19 cellular contexts compared by ENCODE assay signal in the genomic region with DNA sequence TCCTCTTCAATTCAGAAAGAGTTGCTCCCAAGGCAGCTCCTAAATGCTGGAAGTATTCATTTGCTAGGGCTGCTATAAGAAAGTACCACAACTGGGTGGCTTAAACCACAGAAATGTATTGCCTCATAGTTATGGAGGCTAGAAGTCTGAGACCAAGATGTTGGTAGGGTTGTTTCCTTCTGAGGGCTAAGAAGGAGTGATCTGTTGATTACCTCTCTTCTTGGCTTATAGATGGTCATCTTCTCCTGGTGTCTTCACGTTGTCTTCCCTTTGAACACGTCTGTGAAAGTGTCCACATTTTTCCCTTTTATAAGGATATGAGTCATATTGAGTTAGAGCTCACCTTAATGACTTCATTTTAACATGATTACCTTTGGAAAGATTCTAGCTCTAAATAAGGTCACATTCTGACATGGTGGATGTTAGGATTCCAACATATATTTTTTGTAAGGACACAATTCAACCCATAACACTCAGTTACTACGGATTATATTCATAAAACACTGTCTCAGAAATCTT.
"Had no signal": no experiment of that assay in that cellular context is flagged by ENCODE, and none has a peak within 500 bp of the region (broad histone marks: within the 10 kb centered on the region; RNA-seq: fewer than 3 reads in every experiment).

No MANE protein-coding gene starts in this region.

- H3K79me2 ChIP-seq: hepatocyte had no signal

- H3K4me1 Mint-ChIP-seq: naive thymus-derived CD8-positive, alpha-beta T cell had no signal

- H2AFZ ChIP-seq: hepatocyte had no signal

- H3K27ac ChIP-seq: coronary artery, esophagus squamous epithelium, hepatocyte, stomach, thoracic aorta, transverse colon had no signal

- H3K4me3 Mint-ChIP-seq: naive thymus-derived CD8-positive, alpha-beta T cell had no signal

- H3K4me1 ChIP-seq: esophagus squamous epithelium, stomach, transverse colon had no signal

- H3K4me2 ChIP-seq: hepatocyte had no signal

- H3K36me3 Mint-ChIP-seq: naive thymus-derived CD8-positive, alpha-beta T cell had no signal

- H3K27ac Mint-ChIP-seq: naive thymus-derived CD8-positive, alpha-beta T cell had no signal

- H3K4me3 ChIP-seq: coronary artery, esophagus squamous epithelium, hepatocyte, mucosa of descending colon, stomach, thoracic aorta, transverse colon had no signal

- DNase-seq: effector CD4-positive, alpha-beta T cell; esophagus squamous epithelium; foreskin fibroblast; head of caudate nucleus; kidney glomerular epithelial cell; mucosa of descending colon; naive thymus-derived CD8-positive, alpha-beta T cell; posterior cingulate gyrus; stimulated activated CD4-positive, alpha-beta T cell treated with anti-CD3 and anti-CD28 coated beads, Interleukin-12 subunit alpha, Interleukin-12 subunit beta, amount 100 ng/mL, for 4 hours; stimulated activated naive CD4-positive, alpha-beta T cell; stomach; substantia nigra; transverse colon had no signal

- ATAC-seq: left lobe of liver; mucosa of descending colon; naive thymus-derived CD8-positive, alpha-beta T cell; sciatic nerve had no signal

- H3K36me3 ChIP-seq: esophagus squamous epithelium, stomach, thoracic aorta, transverse colon had no signal

- FAIRE-seq: endometrium had no signal

- H3K27me3 ChIP-seq: esophagus squamous epithelium, hepatocyte, stomach, transverse colon had no signal

- H3K9me3 ChIP-seq: esophagus squamous epithelium, stomach, thoracic aorta, transverse colon had no signal
